Comparison of ENCODE assay signal across 9 cellular contexts in genomic region chr1:206784471-206784903, GRCh38. TPM values are rescaled to one million over a fixed set of nuclear protein-coding genes. Genes with fewer than 3 reads are reported as not detected.
DNase-seq lines count a peak whose midpoint lies in the region; ATAC-seq lines count a peak whose summit lies in the region.
"Had no signal": no experiment of that assay in that cellular context is flagged by ENCODE, and none has a peak within 500 bp of the region (broad histone marks: within the 10 kb centered on the region; RNA-seq: fewer than 3 reads in every experiment).

No MANE protein-coding gene starts in this region.

- H3K36me3 ChIP-seq in SJCRH30 = no peaks in the 10 kb centered on the region

- no peak overlapping the region for H3K27ac ChIP-seq in SJCRH30

- H3K9me3 ChIP-seq in SJCRH30 (replicated peaks) = no peaks in the 10 kb centered on the region

- ATAC-seq in GM19328 (IDR thresholded peaks at IDR 0.05; ENCODE audit: unreplicated experiment) (peak; percentile 69), HG03342 (IDR thresholded peaks at IDR 0.05; ENCODE audit: unreplicated experiment) (peak; percentile 71)

- peak; percentile 70 for DNase-seq in activated T-cell treated with anti-CD3 and anti-CD28 coated beads, Interleukin-2, amount 50 U/mL, for 1 hour
- DNase-seq in stimulated activated CD4-positive, alpha-beta T cell treated with anti-CD3 and anti-CD28 coated beads, TNF-alpha, amount 100 ng/mL, for 1 hour (ENCODE audit: low read depth in 3 of 3, low spot score in 1 of 3) = peak; percentile 40 to 81 (median 56)
- DNase-seq in GDM1 (lab: John Stamatoyannopoulos, UW) (no peak), NCI-H446 (lab: John Stamatoyannopoulos, UW) (no peak), SJCRH30 (no peak), NCI-H510A treated with DMSO at 0.1 percent for 48 hours (lab: John Stamatoyannopoulos, UW) (no peak)

- peaks cover 20% of the 10 kb centered on the region for H3K4me1 ChIP-seq in SJCRH30

- H3K4me3 ChIP-seq in SJCRH30 = no peak overlapping the region

- no peaks in the 10 kb centered on the region for H3K27me3 ChIP-seq in SJCRH30

RNA-seq across cellular contexts. Expression of gene IL10, which starts 12.2 kb away (rescaled TPM):
- 0.16 TPM in 1 of 2 replicates, not detected in the other for total RNA-seq in SJCRH30 (2014; rRNA removed; shearing (Covaris generic))
- total RNA-seq: temporal lobe had no signal

RNA-seq across cellular contexts. Expression of gene IL19, which starts 13.9 kb away (rescaled TPM):
- total RNA-seq in SJCRH30 (2014; rRNA removed; shearing (Covaris generic)) = not detected in 2 replicates
- total RNA-seq: temporal lobe had no signal

Comparison
In these comparisons a context has a peak if more than half of its experiments do, and no peak if none do; other contexts are left out.
1. DNase-seq: peak in activated T-cell treated with anti-CD3 and anti-CD28 coated beads, Interleukin-2, amount 50 U/mL, for 1 hour (single experiment) and stimulated activated CD4-positive, alpha-beta T cell treated with anti-CD3 and anti-CD28 coated beads, TNF-alpha, amount 100 ng/mL, for 1 hour (3 of 3); none in GDM1 (single experiment), NCI-H446 (0 of 2), SJCRH30 (0 of 2) and NCI-H510A treated with DMSO at 0.1 percent for 48 hours (single experiment).